29 cellular contexts compared by ENCODE assay signal in the genomic region with DNA sequence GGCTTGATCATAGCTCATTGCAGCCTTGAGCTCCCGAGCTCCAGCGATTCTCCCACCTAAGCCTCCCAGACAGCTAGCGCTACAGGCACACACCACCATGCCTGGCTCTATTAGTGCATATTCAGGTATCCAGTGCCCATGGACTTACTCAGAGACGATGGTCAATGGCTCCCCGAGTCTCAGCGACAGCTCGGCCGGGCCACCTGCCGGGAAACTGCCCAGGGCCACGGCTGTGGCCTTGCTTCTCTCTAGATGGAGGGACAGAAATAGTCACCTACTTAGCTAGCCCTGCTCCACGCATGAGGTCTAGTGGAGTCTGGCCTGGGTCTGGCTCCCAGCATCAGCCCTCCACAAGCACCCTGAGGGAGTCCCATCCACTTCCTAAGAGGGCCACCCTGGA. TPM values are rescaled to one million over a fixed set of nuclear protein-coding genes. Genes with fewer than 3 reads are reported as not detected.
DNase-seq lines count a peak whose midpoint lies in the region; ATAC-seq and TF ChIP-seq lines count a peak whose summit lies in the region.
"Had no signal": no experiment of that assay in that cellular context is flagged by ENCODE, and none has a peak within 500 bp of the region (broad histone marks: within the 10 kb centered on the region; RNA-seq: fewer than 3 reads in every experiment).

No MANE protein-coding gene starts in this region.

- H3K27ac Mint-ChIP-seq in activated T-cell treated with anti-CD3 and anti-CD28 coated beads, Interleukin-2, amount 50 U/mL, for 24 hours = peak overlapping the region; percentile 86
- peak overlapping the region in 7 of 8 donors; percentile 29 to 93 (median 78) for H3K27ac Mint-ChIP-seq in CD8-positive, alpha-beta memory T cell
- H3K27ac Mint-ChIP-seq in activated T-helper 2 cell treated with anti-CD3 and anti-CD28 coated beads, Interferon-gamma antibody, Interleukin-2, Interleukin-4, amounts not matched to agents 10 μg/mL and 5 μg/mL and 100 μg/mL, durations not matched to agents 14 hours and 24 hours and 36 hours = peak overlapping the region; percentile 78
- peak overlapping the region; percentile 73 to 74 for H3K27ac Mint-ChIP-seq in natural killer cell
- H3K27ac Mint-ChIP-seq: nephron progenitor cell had no signal

- H3K4me1 Mint-ChIP-seq in activated T-cell treated with anti-CD3 and anti-CD28 coated beads, Interleukin-2, amount 50 U/mL, for 24 hours (ENCODE audit: low read depth) = peaks cover 37% of the 10 kb centered on the region
- H3K4me1 Mint-ChIP-seq in CD8-positive, alpha-beta memory T cell = peaks cover 32 to 69% (median 33%) of the 10 kb centered on the region in 3 donors
- H3K4me1 Mint-ChIP-seq in activated T-helper 2 cell treated with anti-CD3 and anti-CD28 coated beads, Interferon-gamma antibody, Interleukin-2, Interleukin-4, amounts not matched to agents 10 μg/mL and 5 μg/mL and 100 μg/mL, durations not matched to agents 14 hours and 24 hours and 36 hours (ENCODE audit: low read depth) = peaks cover 16% of the 10 kb centered on the region
- peaks cover 14 to 27% of the 10 kb centered on the region in 2 donors for H3K4me1 Mint-ChIP-seq in natural killer cell

- no peaks in the 10 kb centered on the region for H3K9me3 Mint-ChIP-seq in activated T-cell treated with anti-CD3 and anti-CD28 coated beads, Interleukin-2, amount 50 U/mL, for 24 hours
- H3K9me3 Mint-ChIP-seq in CD8-positive, alpha-beta memory T cell = no peaks in the 10 kb centered on the region
- no peaks in the 10 kb centered on the region for H3K9me3 Mint-ChIP-seq in activated T-helper 2 cell treated with anti-CD3 and anti-CD28 coated beads, Interferon-gamma antibody, Interleukin-2, Interleukin-4, amounts not matched to agents 10 μg/mL and 5 μg/mL and 100 μg/mL, durations not matched to agents 14 hours and 24 hours and 36 hours
- H3K9me3 Mint-ChIP-seq in natural killer cell = no peaks in the 10 kb centered on the region
- H3K9me3 Mint-ChIP-seq: nephron progenitor cell had no signal

- DNase-seq in activated T-cell treated with anti-CD3 and anti-CD28 coated beads, Interleukin-2, amount 50 U/mL, for 24 hours = no peak
- DNase-seq in activated T-cell treated with anti-CD3 and anti-CD28 coated beads for 4 hours (no peak), natural killer cell (no peak), NCI-H1436 treated with DMSO at 0.1 percent for 48 hours (lab: John Stamatoyannopoulos, UW) (no peak), amniotic stem cell (lab: John Stamatoyannopoulos, UW) (no peak), NCI-H69 (lab: John Stamatoyannopoulos, UW) (no peak)
- DNase-seq in CD8-positive, alpha-beta memory T cell = no peak
- DNase-seq in activated T-helper 2 cell treated with anti-CD3 and anti-CD28 coated beads, Interferon-gamma antibody, Interleukin-2, Interleukin-4, amounts not matched to agents 10 μg/mL and 5 μg/mL and 100 μg/mL, durations not matched to agents 14 hours and 24 hours and 36 hours (ENCODE audit: low spot score) = no peak
- DNase-seq: activated CD4-positive, alpha-beta T cell treated with anti-CD3 and anti-CD28 coated beads, Interleukin-2, amount 50 U/mL, for 48 hours; activated gamma-delta T cell treated with Interleukin-2 at 50 U/mL for 16 hours; caudate nucleus; DMS153; erythroblast; hypothalamus; left cardiac atrium; nephron progenitor cell; SJCRH30; small intestine; stimulated activated naive CD4-positive, alpha-beta T cell treated with Interleukin-2 at 50 U/mL for 16 hours; SW 1271; testis had no signal

- no peak overlapping the region for H3K27ac ChIP-seq in CD8-positive, alpha-beta memory T cell (ENCODE audit: low read depth, low read length)
- H3K27ac ChIP-seq: A549, SJCRH30, testis had no signal

- CTCF ChIA-PET in CD8-positive, alpha-beta memory T cell (lab: Charles Lee) = interaction anchor here (1.1 kb wide), 1 partner anchor 43 kb away, joined by 3 read pairs; no protein-coding TSS in a partner anchor

- peaks cover 18% of the 10 kb centered on the region for H3K4me1 ChIP-seq in CD8-positive, alpha-beta memory T cell (ENCODE audit: insufficient read depth, low read length)
- H3K4me1 ChIP-seq: A549, testis had no signal

- no peaks in the 10 kb centered on the region for H3K9me3 ChIP-seq in CD8-positive, alpha-beta memory T cell (ENCODE audit: low read length)
- H3K9me3 ChIP-seq: A549, SJCRH30, testis had no signal

- intact Hi-C loops in activated T-helper 2 cell treated with anti-CD3 and anti-CD28 coated beads, Interferon-gamma antibody, Interleukin-2, Interleukin-4, amounts not matched to agents 10 μg/mL and 5 μg/mL and 100 μg/mL, durations not matched to agents 14 hours and 24 hours and 36 hours (cut with micrococcal nuclease) = no loop called here
- intact Hi-C loops in natural killer cell (cut with micrococcal nuclease) = no loop called here

- ATAC-seq in natural killer cell = no peak
- ATAC-seq: A549, GM12878, left cardiac atrium had no signal

- H3K27me3 ChIP-seq in CD8-positive, alpha-beta memory T cell (ENCODE audit: insufficient read depth, low read length, poor library complexity, severe bottlenecking) = no peaks in the 10 kb centered on the region
- H3K27me3 ChIP-seq: testis had no signal

- POLR2A ChIA-PET in CD8-positive, alpha-beta memory T cell (lab: Charles Lee) = no interaction called here

- no peak for TF ChIP-seq CTCF in natural killer cell (IDR thresholded peaks at IDR 0.05)

- H3K4me3 Mint-ChIP-seq in activated T-cell treated with anti-CD3 and anti-CD28 coated beads, Interleukin-2, amount 50 U/mL, for 24 hours = no peak overlapping the region
- no peak overlapping the region for H3K4me3 Mint-ChIP-seq in CD8-positive, alpha-beta memory T cell
- H3K4me3 Mint-ChIP-seq in activated T-helper 2 cell treated with anti-CD3 and anti-CD28 coated beads, Interferon-gamma antibody, Interleukin-2, Interleukin-4, amounts not matched to agents 10 μg/mL and 5 μg/mL and 100 μg/mL, durations not matched to agents 14 hours and 24 hours and 36 hours (ENCODE audit: low read depth) = no peak overlapping the region
- H3K4me3 Mint-ChIP-seq in natural killer cell = no peak overlapping the region
- H3K4me3 Mint-ChIP-seq: nephron progenitor cell had no signal

- no peak overlapping the region for H3K4me3 ChIP-seq in CD8-positive, alpha-beta memory T cell (ENCODE audit: low read length)
- H3K4me3 ChIP-seq: A549, GM12878, lung, SJCRH30, testis had no signal

- peaks cover 39% of the 10 kb centered on the region for H3K36me3 ChIP-seq in CD8-positive, alpha-beta memory T cell (ENCODE audit: insufficient read depth, low read length)
- H3K36me3 ChIP-seq: SJCRH30 had no signal

- H3K36me3 Mint-ChIP-seq in activated T-cell treated with anti-CD3 and anti-CD28 coated beads, Interleukin-2, amount 50 U/mL, for 24 hours (ENCODE audit: low read depth) = peaks cover 92% of the 10 kb centered on the region
- H3K36me3 Mint-ChIP-seq in CD8-positive, alpha-beta memory T cell = peaks cover 3 to 88% (median 17%) of the 10 kb centered on the region in 3 donors
- peaks cover 71% of the 10 kb centered on the region for H3K36me3 Mint-ChIP-seq in activated T-helper 2 cell treated with anti-CD3 and anti-CD28 coated beads, Interferon-gamma antibody, Interleukin-2, Interleukin-4, amounts not matched to agents 10 μg/mL and 5 μg/mL and 100 μg/mL, durations not matched to agents 14 hours and 24 hours and 36 hours (ENCODE audit: low read depth)
- no peaks in the 10 kb centered on the region for H3K36me3 Mint-ChIP-seq in natural killer cell

- H3K27me3 Mint-ChIP-seq in activated T-cell treated with anti-CD3 and anti-CD28 coated beads, Interleukin-2, amount 50 U/mL, for 24 hours = no peaks in the 10 kb centered on the region
- H3K27me3 Mint-ChIP-seq in CD8-positive, alpha-beta memory T cell = no peaks in the 10 kb centered on the region
- no peaks in the 10 kb centered on the region for H3K27me3 Mint-ChIP-seq in activated T-helper 2 cell treated with anti-CD3 and anti-CD28 coated beads, Interferon-gamma antibody, Interleukin-2, Interleukin-4, amounts not matched to agents 10 μg/mL and 5 μg/mL and 100 μg/mL, durations not matched to agents 14 hours and 24 hours and 36 hours (ENCODE audit: low read depth)
- H3K27me3 Mint-ChIP-seq in natural killer cell (ENCODE audit: low read depth in 2 of 2) = no peaks in the 10 kb centered on the region

RNA-seq across cellular contexts. Expression of a gene that starts 11.7 kb away (rescaled TPM):
- 10 to 100 TPM; 47.8 to 51.2 TPM for total RNA-seq in CD8-positive, alpha-beta memory T cell
- 15.0 TPM for polyA plus RNA-seq in CD8-positive, alpha-beta memory T cell
- 54.9 and 56.5 TPM in 2 replicates for total RNA-seq in activated T-helper 2 cell treated with anti-CD3 and anti-CD28 coated beads, Interferon-gamma antibody, Interleukin-2, Interleukin-4, amounts not matched to agents 10 μg/mL and 5 μg/mL and 100 μg/mL, durations not matched to agents 14 hours and 24 hours and 36 hours
- total RNA-seq in natural killer cell = 100 to 1,000 TPM in 1 of 3 donors, 10 to 100 TPM in 2; 77.0 to 116 (median 90.3) TPM
- total RNA-seq: glomerular endothelial cell, H1, osteocyte, renal cortical epithelial cell, RPMI7951 had no signal

RNA-seq across cellular contexts. Expression of a gene that starts 28.8 kb away (rescaled TPM):
- total RNA-seq in CD8-positive, alpha-beta memory T cell = 100 to 1,000 TPM; 159 to 173 TPM
- polyA plus RNA-seq in CD8-positive, alpha-beta memory T cell = 180 TPM
- total RNA-seq in activated T-helper 2 cell treated with anti-CD3 and anti-CD28 coated beads, Interferon-gamma antibody, Interleukin-2, Interleukin-4, amounts not matched to agents 10 μg/mL and 5 μg/mL and 100 μg/mL, durations not matched to agents 14 hours and 24 hours and 36 hours = 94.5 and 99.0 TPM in 2 replicates
- total RNA-seq in natural killer cell = 100 to 1,000 TPM; 158 to 265 (median 247) TPM
